ENCODE assay signal across 8 cellular contexts in the genomic region with DNA sequence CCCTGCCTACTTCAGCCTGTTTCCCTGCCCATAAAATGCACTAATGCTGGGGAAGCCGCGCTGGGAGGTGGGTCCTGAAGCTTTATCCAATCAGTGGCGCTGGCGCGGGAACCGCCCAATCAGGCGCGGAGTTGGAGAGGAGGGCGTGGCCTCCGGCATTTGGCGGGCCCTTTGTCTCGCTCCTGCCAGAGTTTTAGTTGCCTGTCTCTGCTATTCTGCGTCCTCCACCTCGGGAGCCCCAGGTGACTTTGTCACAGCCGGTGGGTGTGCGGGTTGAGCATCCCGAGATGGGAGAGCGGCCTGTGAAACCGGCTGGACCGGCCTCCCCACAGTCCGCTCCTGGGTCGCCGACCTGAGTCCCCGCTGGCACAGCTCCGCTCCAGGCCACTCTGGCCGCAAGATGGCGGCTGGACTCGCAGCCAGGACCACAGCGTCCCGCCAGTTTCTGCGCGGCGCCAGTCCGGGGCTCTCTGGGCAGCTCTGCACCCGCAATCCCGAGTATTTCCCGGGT. TPM values are rescaled to one million over a fixed set of nuclear protein-coding genes. Genes with fewer than 3 reads are reported as not detected.
DNase-seq lines count a peak whose midpoint lies in the region; ATAC-seq and TF ChIP-seq lines count a peak whose summit lies in the region.

No MANE protein-coding gene starts in this region.

- H3K4me3 Mint-ChIP-seq in neural crest cell, result peak overlapping the region; percentile 81
- H3K4me3 Mint-ChIP-seq in stimulated activated memory B cell treated with anti-CD40 and anti-IgM and Interleukin-4, amounts not matched to agents 10 μg/mL and 1 μg/mL and 100 μg/mL, for 72 hours, result peak overlapping the region; percentile 68

- ATAC-seq in stimulated activated memory B cell treated with anti-CD40 and anti-IgM and Interleukin-4, amounts not matched to agents 10 μg/mL and 1 μg/mL and 100 μg/mL, for 72 hours, result peak; percentile 87
- ATAC-seq in GM19324 (IDR thresholded peaks at IDR 0.05; ENCODE audit: low FRiP score, unreplicated experiment), result no peak

- H3K36me3 Mint-ChIP-seq in neural crest cell (ENCODE audit: low read depth), result peaks cover 8% of the 10 kb centered on the region
- H3K36me3 Mint-ChIP-seq in stimulated activated memory B cell treated with anti-CD40 and anti-IgM and Interleukin-4, amounts not matched to agents 10 μg/mL and 1 μg/mL and 100 μg/mL, for 72 hours, result no peaks in the 10 kb centered on the region

- TF ChIP-seq CTCF in fibroblast of villous mesenchyme (IDR thresholded peaks at IDR 0.05; ENCODE audit: insufficient read depth, low read depth, low read length), result no peak
- TF ChIP-seq CTCF in neural crest cell (conservative IDR thresholded peaks at IDR 0.05), result no peak

- H3K27ac Mint-ChIP-seq in neural crest cell (ENCODE audit: unreplicated experiment), result peak overlapping the region; percentile 99
- H3K27ac Mint-ChIP-seq in stimulated activated memory B cell treated with anti-CD40 and anti-IgM and Interleukin-4, amounts not matched to agents 10 μg/mL and 1 μg/mL and 100 μg/mL, for 72 hours, result no peak overlapping the region

- H3K4me3 ChIP-seq in fibroblast of villous mesenchyme (ENCODE audit: low read depth, low read length), result peak overlapping the region; percentile 65

- H3K27me3 Mint-ChIP-seq in neural crest cell (ENCODE audit: low read depth), result no peaks in the 10 kb centered on the region
- no peaks in the 10 kb centered on the region for H3K27me3 Mint-ChIP-seq in stimulated activated memory B cell treated with anti-CD40 and anti-IgM and Interleukin-4, amounts not matched to agents 10 μg/mL and 1 μg/mL and 100 μg/mL, for 72 hours

- DNase-seq in NCI-H748 treated with DMSO at 0.1 percent for 48 hours (lab: John Stamatoyannopoulos, UW) (peak; percentile 27), fibroblast of villous mesenchyme (ENCODE audit: low read depth) (peak; percentile 63), neural crest cell (ENCODE audit: low read depth, low spot score) (peak; percentile 75), NOMO-1 treated with DMSO at 0.1 percent for 48 hours (lab: John Stamatoyannopoulos, UW; ENCODE audit: unreplicated experiment) (no peak)
- DNase-seq in activated T-helper 9 cell treated with anti-CD3 and anti-CD28 coated beads, Interleukin-2, amount 50 U/mL, for 16 hours (ENCODE audit: low read depth), result peak; percentile 37

- H3K4me1 Mint-ChIP-seq in neural crest cell, result no peaks in the 10 kb centered on the region
- H3K4me1 Mint-ChIP-seq in stimulated activated memory B cell treated with anti-CD40 and anti-IgM and Interleukin-4, amounts not matched to agents 10 μg/mL and 1 μg/mL and 100 μg/mL, for 72 hours, result no peaks in the 10 kb centered on the region

- H3K36me3 ChIP-seq in ES-I3 (ENCODE audit: insufficient read depth, low read length), result no peaks in the 10 kb centered on the region

- H3K9ac ChIP-seq in ES-I3 (ENCODE audit: low read depth, low read length), result peak overlapping the region; percentile 83

- H3K4me1 ChIP-seq in ES-I3 (ENCODE audit: insufficient read depth, low read length), result no peaks in the 10 kb centered on the region

- H3K9me3 Mint-ChIP-seq in neural crest cell, result peaks cover 6% of the 10 kb centered on the region
- H3K9me3 Mint-ChIP-seq in stimulated activated memory B cell treated with anti-CD40 and anti-IgM and Interleukin-4, amounts not matched to agents 10 μg/mL and 1 μg/mL and 100 μg/mL, for 72 hours, result no peaks in the 10 kb centered on the region

- H3K9me3 ChIP-seq in ES-I3 (ENCODE audit: control insufficient read depth, insufficient read depth, low read length), result no peaks in the 10 kb centered on the region

RNA-seq across cellular contexts. Expression of a gene that starts 30.7 kb away (rescaled TPM):
- total RNA-seq in fibroblast of villous mesenchyme (1.9 and 4.3 TPM in 2 replicates), neural crest cell (16.0 and 17.7 TPM in 2 replicates)
